In the genomic region with DNA sequence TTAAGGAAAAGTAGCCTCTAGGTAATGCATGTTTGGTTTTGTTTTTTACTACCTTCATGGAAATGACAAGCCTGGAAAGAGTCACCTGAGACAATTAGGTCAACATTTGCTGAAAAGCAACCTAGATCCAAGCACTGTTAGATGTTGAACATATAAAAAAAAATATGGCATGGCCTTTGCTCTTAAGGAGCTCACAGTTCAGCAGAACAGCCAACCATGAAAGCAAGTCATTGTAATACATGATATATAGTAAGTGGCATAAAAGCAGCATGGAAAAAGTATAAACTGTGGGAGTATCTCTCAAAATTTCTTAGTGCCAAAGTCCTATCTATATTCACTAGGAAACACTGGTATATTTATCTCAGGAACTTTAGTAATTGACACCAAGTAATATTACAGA, we compare ENCODE assay signal across 13 cellular contexts. TPM values are rescaled to one million over a fixed set of nuclear protein-coding genes. Genes with fewer than 3 reads are reported as not detected.
DNase-seq lines count a peak whose midpoint lies in the region; ATAC-seq and TF ChIP-seq lines count a peak whose summit lies in the region.
"Had no signal": no experiment of that assay in that cellular context is flagged by ENCODE, and none has a peak within 500 bp of the region (broad histone marks: within the 10 kb centered on the region; RNA-seq: fewer than 3 reads in every experiment).

No MANE protein-coding gene starts in this region.

- TF ChIP-seq CTCF in VCaP (conservative IDR thresholded peaks at IDR 0.05) (no peak), gastroesophageal sphincter (IDR thresholded peaks at IDR 0.05) (no peak), GM20000 (IDR thresholded peaks at IDR 0.05; ENCODE audit: extremely low read depth, missing control alignments) (no peak)

- H3K9me3 ChIP-seq in HUES6 (ENCODE audit: control insufficient read depth, insufficient read depth, low read depth, low read length) (no peaks in the 10 kb centered on the region), gastroesophageal sphincter (no peaks in the 10 kb centered on the region)

- no peak for TF ChIP-seq POLR2A in gastroesophageal sphincter (IDR thresholded peaks at IDR 0.05)

- H3K36me3 ChIP-seq in HUES6 (ENCODE audit: control insufficient read depth, insufficient read depth, low read length) (peaks cover 16% of the 10 kb centered on the region), gastroesophageal sphincter (peaks cover 0 to 14% of the 10 kb centered on the region in 2 donors)

- ATAC-seq in gastroesophageal sphincter: no peak
- ATAC-seq in GM21619 (IDR thresholded peaks at IDR 0.05; ENCODE audit: unreplicated experiment): no peak

- H3K4me3 ChIP-seq in HUES6 (ENCODE audit: low read depth, low read length) (no peak overlapping the region), gastroesophageal sphincter (no peak overlapping the region), skin epidermis (no peak overlapping the region)

- no peak for TF ChIP-seq EP300 in gastroesophageal sphincter (IDR thresholded peaks at IDR 0.05)

- H3K4me1 ChIP-seq in HUES6 (ENCODE audit: control insufficient read depth, insufficient read depth, low read length) (no peaks in the 10 kb centered on the region), gastroesophageal sphincter (peaks cover 0 to 20% (median 6%) of the 10 kb centered on the region in 3 donors)

- no peak for DNase-seq in central memory CD4-positive, alpha-beta T cell
- no peak for DNase-seq in DMS114 treated with DMSO at 0.1 percent for 48 hours (lab: John Stamatoyannopoulos, UW; ENCODE audit: unreplicated experiment)
- no peak for DNase-seq in GM20000 (ENCODE audit: low spot score)
- DNase-seq: activated CD8-positive, alpha-beta memory T cell treated with anti-CD3 and anti-CD28 coated beads, Interleukin-2, amount 50 U/mL, for 48 hours; CD4-positive, alpha-beta memory T cell; Kasumi-1; NCI-H187 treated with DMSO at 0.1 percent for 48 hours; NCI-H82 had no signal

- H3K27ac ChIP-seq in HUES6 (ENCODE audit: low read depth, low read length) (0 out of 2 replicates have a peak overlapping the region, but pooled peaks have one; percentile 2), VCaP (peak overlapping the region; percentile 5; the same call in 1 of the 2 replicates), gastroesophageal sphincter (peak overlapping the region; percentile 58 to 83 (median 76)), skin epidermis (peak overlapping the region in 15 of 21 experiments; percentile 0 to 81 (median 50))

- H3K27me3 ChIP-seq in HUES6 (ENCODE audit: control insufficient read depth, insufficient read depth, low read length): no peaks in the 10 kb centered on the region
- H3K27me3 ChIP-seq in gastroesophageal sphincter: no peaks in the 10 kb centered on the region

- H3K9ac ChIP-seq in HUES6 (ENCODE audit: low read length): no peak overlapping the region

RNA-seq across cellular contexts. Expression of a gene that starts 31.6 kb away (rescaled TPM):
- 10 to 100 TPM; 45.1 to 70.0 (median 50.0) TPM for total RNA-seq in gastroesophageal sphincter

Comparison
In these comparisons a context has a peak if more than half of its experiments do, and no peak if none do; other contexts are left out.
1. H3K27ac ChIP-seq: peak in every context shown above with its lines; median percentile 76 in gastroesophageal sphincter; 50 in skin epidermis; 5 in VCaP; 2 in HUES6.